Comparison of ENCODE assay signal across 8 cellular contexts in genomic region chr4:106898621-106899230, GRCh38.
DNase-seq lines count a peak whose midpoint lies in the region; ATAC-seq and TF ChIP-seq lines count a peak whose summit lies in the region.

No MANE protein-coding gene starts in this region.

- no peaks in the 10 kb centered on the region for H3K36me3 ChIP-seq in aorta (ENCODE audit: control insufficient read depth in 1 of 2, insufficient read depth in 2 of 2, low read length in 1 of 2)

- CTCF ChIA-PET in AG04449 (lab: Yijun Ruan, JAX), result interaction anchor here (0.6 to 4.3 kb wide), 24 partner anchors 10 to 725 kb away, joined by 3 to 44 read pairs (median 5); no protein-coding TSS in a partner anchor

- DNase-seq in AG04449 (ENCODE audit: low read depth, low spot score), result peak; percentile 14
- DNase-seq in GM03348 (ENCODE audit: low spot score), result peak; percentile 65
- DNase-seq in NAMALWA (ENCODE audit: low spot score), result peak; percentile 67
- peak; percentile 54 for DNase-seq in astrocyte of the hippocampus (ENCODE audit: low read depth, low spot score)
- DNase-seq in kidney tubule cell (ENCODE audit: low spot score), result peak; percentile 37
- DNase-seq in aorta, result no peak
- DNase-seq in cerebellar nuclear complex (lab: John Stamatoyannopoulos, UW), result no peak

- peak; percentile 66 for ATAC-seq in HG02571 (IDR thresholded peaks at IDR 0.05; ENCODE audit: unreplicated experiment)
- peak; percentile 66 for ATAC-seq in aorta (ENCODE audit: low FRiP score)

- intact Hi-C loops in aorta (cut with DNase I), result loop anchor here (5.0 to 10.0 kb wide), 3 partner anchors 76 to 531 kb away; partner anchors contain the start of gene GIMD1 (in 1 of the 2)

- no peaks in the 10 kb centered on the region for H3K4me1 ChIP-seq in aorta (ENCODE audit: control insufficient read depth in 1 of 2, insufficient read depth in 2 of 2, low read length in 2 of 2)

- 50 to 51% methylated on average over 4 of the region's 4 CpGs for WGBS in aorta, 2 donors

- POLR2A ChIA-PET in AG04449 (lab: Yijun Ruan, JAX), result no interaction called here

- H3K4me3 ChIP-seq in AG04449 (ENCODE audit: low read depth, low read length) (no peak overlapping the region), aorta (ENCODE audit: low read length in 2 of 2) (no peak overlapping the region)

- H3K27ac ChIP-seq in aorta (ENCODE audit: low read depth in 1 of 2, low read length in 2 of 2), result no peak overlapping the region

- peaks cover 0 to 2% of the 10 kb centered on the region in 2 donors for H3K27me3 ChIP-seq in aorta (ENCODE audit: control insufficient read depth in 1 of 2, insufficient read depth in 2 of 2, low read length in 1 of 2)

- H3K9me3 ChIP-seq in aorta (ENCODE audit: control insufficient read depth, low read length), result no peaks in the 10 kb centered on the region

- peak; percentile 62 for TF ChIP-seq CTCF in AG04449 (IDR thresholded peaks at IDR 0.05; ENCODE audit: insufficient read depth, low read length, missing control alignments)

Comparison
In these comparisons a context has a peak if more than half of its experiments do, and no peak if none do; other contexts are left out.
1. DNase-seq: peak in AG04449 (single experiment), GM03348 (single experiment), NAMALWA (single experiment), astrocyte of the hippocampus (single experiment) and kidney tubule cell (single experiment); none in aorta (0 of 2) and cerebellar nuclear complex (0 of 2).